ENCODE assay signal across 8 cellular contexts in the genomic region with DNA sequence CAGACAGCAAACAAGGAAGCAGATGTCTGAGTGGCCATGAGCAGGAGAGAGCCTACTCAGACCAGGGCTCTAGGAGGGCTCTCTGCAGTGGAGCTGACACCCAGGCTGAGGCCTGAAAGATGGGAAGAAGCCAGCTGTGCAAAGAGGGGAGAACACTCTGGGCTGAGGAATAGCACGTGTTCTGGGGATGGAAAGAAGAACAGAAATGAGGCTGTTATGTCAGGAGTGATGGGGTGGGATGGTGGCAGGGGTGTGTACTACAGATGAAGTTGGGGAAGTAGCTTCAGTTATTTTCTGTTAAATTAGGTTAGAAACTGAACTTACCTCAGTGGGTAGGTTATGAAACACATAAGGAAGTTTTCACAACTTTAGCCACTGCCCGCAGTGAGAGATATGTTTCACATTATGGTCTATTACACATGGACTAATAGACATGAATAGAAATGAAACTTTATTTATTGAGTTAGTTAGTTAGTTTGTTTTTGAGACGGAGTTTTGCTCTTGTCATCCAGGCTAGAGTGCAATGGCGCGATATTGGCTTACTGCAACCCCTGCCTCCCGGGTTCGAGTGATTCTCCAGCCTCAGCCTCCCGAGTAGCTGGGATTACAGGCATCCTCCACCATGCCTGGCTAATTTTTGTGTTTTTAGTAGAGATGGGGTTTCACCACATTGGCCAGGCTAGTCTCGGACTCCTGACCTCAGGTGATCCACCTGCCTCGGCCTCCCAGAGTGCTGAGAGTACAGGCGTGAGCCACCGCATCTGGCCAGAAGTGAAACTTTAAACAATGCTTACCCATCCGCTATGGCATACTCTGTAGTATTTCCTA. TPM values are rescaled to one million over a fixed set of nuclear protein-coding genes. Genes with fewer than 3 reads are reported as not detected.
DNase-seq lines count a peak whose midpoint lies in the region; ATAC-seq, FAIRE-seq and TF ChIP-seq lines count a peak whose summit lies in the region.

No MANE protein-coding gene starts in this region.

- H3K36me3 ChIP-seq in HAP-1 (replicated peaks): peaks cover 7% of the 10 kb centered on the region; the same call in 1 of the 2 replicates

- FAIRE-seq in GM12891 (lab: Jason Lieb, UNC): peak; percentile 89

- peak; percentile 76 for ATAC-seq in GM21526 (IDR thresholded peaks at IDR 0.05; ENCODE audit: low FRiP score, unreplicated experiment)
- ATAC-seq in HG03439 (IDR thresholded peaks at IDR 0.05; ENCODE audit: unreplicated experiment): peak; percentile 66
- peak; percentile 14 for ATAC-seq in esophagus mucosa

- H3K27me3 ChIP-seq in HAP-1 (ENCODE audit: low read depth): no peaks in the 10 kb centered on the region

- peaks cover 15% of the 10 kb centered on the region for H3K4me1 ChIP-seq in HAP-1

- no peaks in the 10 kb centered on the region for H3K9me3 ChIP-seq in HAP-1

- DNase-seq in GM12891 (ENCODE audit: insufficient read length, low spot score) (no peak), NCI-H2081 treated with DMSO at 0.1 percent for 48 hours (lab: John Stamatoyannopoulos, UW) (no peak), middle frontal gyrus (ENCODE audit: extremely low spot score, low spot score) (no peak), iPS-NIHi11 (ENCODE audit: low spot score) (no peak), HAP-1 (ENCODE audit: low spot score in 2 of 2) (no peak)

- in situ Hi-C loops in HAP-1 (cut with MboI; ENCODE audit: low sequenced_read_pairs): loop anchor here (25.0 kb wide), 1 partner anchor 676 kb away; no protein-coding TSS in a partner anchor

- no peak for TF ChIP-seq POLR2A in GM12891 (IDR thresholded peaks at IDR 0.05; ENCODE audit: low read depth, low read length)

- no peak overlapping the region for H3K4me3 ChIP-seq in HAP-1

TF ChIP-seq in GM12891, 5 proteins besides CTCF, POLR2A, EP300 and RAD21:
- TF ChIP-seq POU2F2 (IDR thresholded peaks at IDR 0.05; ENCODE audit: low read depth, low read length) (no peak), SPI1 (IDR thresholded peaks at IDR 0.05; ENCODE audit: low read depth, low read length) (no peak), PAX5 (IDR thresholded peaks at IDR 0.05; ENCODE audit: insufficient read depth, low read length, severe bottlenecking) (no peak), POLR2AphosphoS5 (IDR thresholded peaks at IDR 0.05; ENCODE audit: low read depth, low read length) (no peak), TAF1 (IDR thresholded peaks at IDR 0.05; ENCODE audit: low read depth, low read length) (no peak)

RNA-seq across cellular contexts. Expression of a gene that starts 7.8 kb away (rescaled TPM):
- polyA plus RNA-seq in GM12891 (2012; ENCODE audit: low read depth, missing spikeins): 45.3 TPM
- 17.4 TPM for total RNA-seq in esophagus mucosa

RNA-seq across cellular contexts. Expression of a gene that starts 28.8 kb away (rescaled TPM):
- 3.9 TPM for polyA plus RNA-seq in GM12891 (2012; ENCODE audit: low read depth, missing spikeins)
- 5.8 TPM for total RNA-seq in esophagus mucosa

RNA-seq across cellular contexts. Expression of a gene that starts 42.7 kb away (rescaled TPM):
- polyA plus RNA-seq in GM12891 (2012; ENCODE audit: low read depth, missing spikeins): 23.0 TPM
- total RNA-seq in esophagus mucosa: 13.2 TPM

RNA-seq across cellular contexts. Expression of a gene that starts 43.0 kb away (rescaled TPM):
- 76.3 TPM for polyA plus RNA-seq in GM12891 (2012; ENCODE audit: low read depth, missing spikeins)
- total RNA-seq in esophagus mucosa: 49.0 TPM

RNA-seq across cellular contexts. Expression of a gene that starts 43.8 kb away (rescaled TPM):
- polyA plus RNA-seq in GM12891 (2012; ENCODE audit: low read depth, missing spikeins): 3.5 TPM
- 54.2 TPM for total RNA-seq in esophagus mucosa

Comparison
In these comparisons a context has a peak if more than half of its experiments do, and no peak if none do; other contexts are left out.
1. ATAC-seq: peak in every context shown above with its lines; median percentile 76 in GM21526; 66 in HG03439; 14 in esophagus mucosa.